In the genomic region with DNA sequence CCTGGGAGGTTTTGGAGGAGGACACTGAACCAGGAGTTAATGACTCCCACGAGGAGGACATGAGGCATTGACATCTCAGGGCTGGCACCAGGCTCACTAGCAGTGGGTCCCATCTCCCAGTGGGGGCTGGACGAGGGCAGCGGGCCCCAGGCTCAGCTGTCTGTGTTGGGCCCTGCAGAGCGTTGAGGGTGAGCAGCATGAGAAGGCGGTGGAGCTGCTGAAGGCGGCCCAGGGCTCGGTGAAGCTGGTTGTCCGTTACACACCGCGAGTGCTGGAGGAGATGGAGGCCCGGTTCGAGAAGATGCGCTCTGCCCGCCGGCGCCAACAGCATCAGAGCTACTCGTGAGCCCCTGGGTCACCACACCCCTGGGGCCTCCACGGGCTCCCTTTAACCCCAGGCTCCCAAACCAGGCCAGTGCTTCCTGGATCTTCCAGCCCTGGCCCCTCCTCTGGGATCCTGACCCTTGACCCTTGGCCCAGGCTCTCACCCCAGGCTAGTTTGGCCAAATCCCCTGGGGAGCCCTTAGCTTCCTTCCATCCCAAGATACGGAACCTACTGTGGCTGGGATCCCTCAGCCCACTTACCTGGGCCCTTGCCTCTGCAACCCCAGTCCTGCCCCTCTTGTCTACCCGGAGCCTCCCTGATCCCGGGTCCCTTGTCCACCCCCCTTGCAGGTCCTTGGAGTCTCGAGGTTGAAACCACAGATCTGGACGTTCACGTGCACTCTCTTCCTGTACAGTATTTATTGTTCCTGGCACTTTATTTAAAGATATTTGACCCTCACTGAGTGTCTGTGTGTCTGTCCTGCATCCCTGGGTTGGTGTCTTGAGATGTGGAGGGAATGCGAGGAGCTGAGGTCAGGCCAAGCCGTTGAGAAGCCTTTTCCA, we compare ENCODE assay signal across 1 cellular context.
TF ChIP-seq lines count a peak whose summit lies in the region.

No MANE protein-coding gene starts in this region.

TF ChIP-seq in HCT116, 20 proteins besides CTCF, POLR2A, EP300 and RAD21 (continued from another document):
- TF ChIP-seq REST (IDR thresholded peaks at IDR 0.05; ENCODE audit: low read depth) (no peak), POLR2AphosphoS5 (IDR thresholded peaks at IDR 0.05; ENCODE audit: low read depth, low read length) (no peak), YY1 (IDR thresholded peaks at IDR 0.05; ENCODE audit: extremely low read depth, insufficient replicate concordance, low read depth, low read length) (no peak), ELF1 (IDR thresholded peaks at IDR 0.05; ENCODE audit: borderline replicate concordance, low read depth) (no peak), MAX (IDR thresholded peaks at IDR 0.05) (no peak), CEBPB (IDR thresholded peaks at IDR 0.05; ENCODE audit: low read depth) (no peak)
